Comparison of ENCODE assay signal across 1 cellular context in the genomic region with DNA sequence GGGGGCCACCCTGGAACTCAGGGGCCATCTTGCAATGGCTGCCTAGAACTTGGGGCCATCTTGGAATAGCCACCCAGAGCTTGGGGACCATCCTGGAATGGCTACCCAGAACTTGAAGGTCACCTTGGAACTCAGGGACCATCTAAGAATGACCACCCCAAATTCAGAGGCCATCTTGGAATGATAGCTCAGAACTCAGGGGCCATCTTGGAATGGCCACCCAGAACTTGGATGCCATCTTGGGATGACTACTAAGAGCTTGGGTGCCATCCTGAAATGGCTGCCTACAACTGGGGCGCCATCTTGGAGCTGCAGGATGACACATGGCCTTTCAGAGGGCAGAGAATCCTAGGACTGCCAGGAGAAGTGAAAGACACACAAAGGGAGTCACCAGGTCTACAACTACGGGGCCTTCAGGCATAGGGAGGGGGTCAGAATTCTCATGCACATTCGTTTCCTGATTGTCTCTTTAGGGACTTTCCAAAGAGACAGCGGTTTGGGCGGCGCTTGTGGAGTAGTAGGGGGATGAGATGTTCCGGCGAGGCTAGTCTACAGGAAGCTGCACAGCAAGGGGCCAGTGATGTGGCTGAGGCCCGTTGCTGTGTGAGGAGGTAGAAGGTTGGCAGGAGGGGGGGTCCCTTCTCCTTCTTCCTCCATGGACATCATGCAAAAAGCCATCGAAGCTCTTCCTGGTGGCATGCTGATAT.
TF ChIP-seq lines count a peak whose summit lies in the region.

No MANE protein-coding gene starts in this region.

TF ChIP-seq in HEK293, 187 proteins besides CTCF, POLR2A, EP300 and RAD21 (continued from another document):
- TF ChIP-seq, protein P1, sequence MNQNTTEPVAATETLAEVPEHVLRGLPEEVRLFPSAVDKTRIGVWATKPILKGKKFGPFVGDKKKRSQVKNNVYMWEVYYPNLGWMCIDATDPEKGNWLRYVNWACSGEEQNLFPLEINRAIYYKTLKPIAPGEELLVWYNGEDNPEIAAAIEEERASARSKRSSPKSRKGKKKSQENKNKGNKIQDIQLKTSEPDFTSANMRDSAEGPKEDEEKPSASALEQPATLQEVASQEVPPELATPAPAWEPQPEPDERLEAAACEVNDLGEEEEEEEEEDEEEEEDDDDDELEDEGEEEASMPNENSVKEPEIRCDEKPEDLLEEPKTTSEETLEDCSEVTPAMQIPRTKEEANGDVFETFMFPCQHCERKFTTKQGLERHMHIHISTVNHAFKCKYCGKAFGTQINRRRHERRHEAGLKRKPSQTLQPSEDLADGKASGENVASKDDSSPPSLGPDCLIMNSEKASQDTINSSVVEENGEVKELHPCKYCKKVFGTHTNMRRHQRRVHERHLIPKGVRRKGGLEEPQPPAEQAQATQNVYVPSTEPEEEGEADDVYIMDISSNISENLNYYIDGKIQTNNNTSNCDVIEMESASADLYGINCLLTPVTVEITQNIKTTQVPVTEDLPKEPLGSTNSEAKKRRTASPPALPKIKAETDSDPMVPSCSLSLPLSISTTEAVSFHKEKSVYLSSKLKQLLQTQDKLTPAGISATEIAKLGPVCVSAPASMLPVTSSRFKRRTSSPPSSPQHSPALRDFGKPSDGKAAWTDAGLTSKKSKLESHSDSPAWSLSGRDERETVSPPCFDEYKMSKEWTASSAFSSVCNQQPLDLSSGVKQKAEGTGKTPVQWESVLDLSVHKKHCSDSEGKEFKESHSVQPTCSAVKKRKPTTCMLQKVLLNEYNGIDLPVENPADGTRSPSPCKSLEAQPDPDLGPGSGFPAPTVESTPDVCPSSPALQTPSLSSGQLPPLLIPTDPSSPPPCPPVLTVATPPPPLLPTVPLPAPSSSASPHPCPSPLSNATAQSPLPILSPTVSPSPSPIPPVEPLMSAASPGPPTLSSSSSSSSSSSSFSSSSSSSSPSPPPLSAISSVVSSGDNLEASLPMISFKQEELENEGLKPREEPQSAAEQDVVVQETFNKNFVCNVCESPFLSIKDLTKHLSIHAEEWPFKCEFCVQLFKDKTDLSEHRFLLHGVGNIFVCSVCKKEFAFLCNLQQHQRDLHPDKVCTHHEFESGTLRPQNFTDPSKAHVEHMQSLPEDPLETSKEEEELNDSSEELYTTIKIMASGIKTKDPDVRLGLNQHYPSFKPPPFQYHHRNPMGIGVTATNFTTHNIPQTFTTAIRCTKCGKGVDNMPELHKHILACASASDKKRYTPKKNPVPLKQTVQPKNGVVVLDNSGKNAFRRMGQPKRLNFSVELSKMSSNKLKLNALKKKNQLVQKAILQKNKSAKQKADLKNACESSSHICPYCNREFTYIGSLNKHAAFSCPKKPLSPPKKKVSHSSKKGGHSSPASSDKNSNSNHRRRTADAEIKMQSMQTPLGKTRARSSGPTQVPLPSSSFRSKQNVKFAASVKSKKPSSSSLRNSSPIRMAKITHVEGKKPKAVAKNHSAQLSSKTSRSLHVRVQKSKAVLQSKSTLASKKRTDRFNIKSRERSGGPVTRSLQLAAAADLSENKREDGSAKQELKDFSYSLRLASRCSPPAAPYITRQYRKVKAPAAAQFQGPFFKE (tag by site-specific recombination; IDR thresholded peaks at IDR 0.05; ENCODE audit: borderline replicate concordance), result no peak
- no peak for TF ChIP-seq ZNF510 (tag by site-specific recombination; IDR thresholded peaks at IDR 0.05; ENCODE audit: insufficient replicate concordance)
- TF ChIP-seq, protein P2, sequence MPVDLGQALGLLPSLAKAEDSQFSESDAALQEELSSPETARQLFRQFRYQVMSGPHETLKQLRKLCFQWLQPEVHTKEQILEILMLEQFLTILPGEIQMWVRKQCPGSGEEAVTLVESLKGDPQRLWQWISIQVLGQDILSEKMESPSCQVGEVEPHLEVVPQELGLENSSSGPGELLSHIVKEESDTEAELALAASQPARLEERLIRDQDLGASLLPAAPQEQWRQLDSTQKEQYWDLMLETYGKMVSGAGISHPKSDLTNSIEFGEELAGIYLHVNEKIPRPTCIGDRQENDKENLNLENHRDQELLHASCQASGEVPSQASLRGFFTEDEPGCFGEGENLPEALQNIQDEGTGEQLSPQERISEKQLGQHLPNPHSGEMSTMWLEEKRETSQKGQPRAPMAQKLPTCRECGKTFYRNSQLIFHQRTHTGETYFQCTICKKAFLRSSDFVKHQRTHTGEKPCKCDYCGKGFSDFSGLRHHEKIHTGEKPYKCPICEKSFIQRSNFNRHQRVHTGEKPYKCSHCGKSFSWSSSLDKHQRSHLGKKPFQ (tag by site-specific recombination; IDR thresholded peaks at IDR 0.05), result no peak
- no peak for TF ChIP-seq ZBTB48 (tag by site-specific recombination; IDR thresholded peaks at IDR 0.05)
- TF ChIP-seq KLF16 (tag by site-specific recombination; IDR thresholded peaks at IDR 0.05), result no peak
